21 cellular contexts compared by ENCODE assay signal in the genomic region with DNA sequence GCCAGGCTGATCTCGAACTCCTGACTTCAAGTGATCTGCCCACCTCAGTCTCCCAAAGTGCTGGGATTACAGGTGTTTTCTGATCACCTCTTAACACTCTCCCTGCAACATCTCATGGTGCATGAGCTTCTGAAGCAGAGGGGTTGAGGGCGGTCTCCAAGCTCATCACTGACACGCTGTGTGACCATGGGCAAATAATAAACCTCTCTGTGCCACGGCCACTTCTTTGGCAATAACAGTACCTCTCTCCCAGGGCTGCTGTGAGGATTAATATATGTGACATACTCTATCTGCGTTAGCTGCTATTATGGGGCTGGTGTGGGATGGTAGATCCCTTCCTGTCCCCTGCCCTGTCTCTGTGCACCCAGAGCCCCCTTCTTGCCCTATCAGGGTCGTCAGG.
DNase-seq lines count a peak whose midpoint lies in the region; ATAC-seq, FAIRE-seq and TF ChIP-seq lines count a peak whose summit lies in the region.
"Had no signal": no experiment of that assay in that cellular context is flagged by ENCODE, and none has a peak within 500 bp of the region (broad histone marks: within the 10 kb centered on the region; RNA-seq: fewer than 3 reads in every experiment).

No MANE protein-coding gene starts in this region.

- no peak overlapping the region for H3K14ac ChIP-seq in neuronal stem cell (ENCODE audit: low read length)

- H4K8ac ChIP-seq in neuronal stem cell (ENCODE audit: low read depth, low read length): no peak overlapping the region

- H3K4me1 ChIP-seq in A549: no peaks in the 10 kb centered on the region
- no peaks in the 10 kb centered on the region for H3K4me1 ChIP-seq in astrocyte (ENCODE audit: insufficient read depth, low read length)
- H3K4me1 ChIP-seq in neuronal stem cell (ENCODE audit: control insufficient read depth in 2 of 2, insufficient read depth in 1 of 2, low read depth in 1 of 2, low read length in 2 of 2): no peaks in the 10 kb centered on the region
- H3K4me1 ChIP-seq: BLaER1 treated with 17β-estradiol and CSF1 and Interleukin-3, amounts not matched to agents 10 nM and 100 nM; Caco-2 had no signal

- H3K4me2 ChIP-seq in A549: no peak overlapping the region
- H3K4me2 ChIP-seq in astrocyte (ENCODE audit: low read length): no peak overlapping the region
- no peak overlapping the region for H3K4me2 ChIP-seq in neuronal stem cell (ENCODE audit: insufficient read depth, low read length, poor library complexity, severe bottlenecking)
- H3K4me2 ChIP-seq: BLaER1 treated with 17β-estradiol and CSF1 and Interleukin-3, amounts not matched to agents 10 nM and 100 nM had no signal

- no peak for TF ChIP-seq POLR2A in A549 (IDR thresholded peaks at IDR 0.05; ENCODE audit: low read length)

- ATAC-seq in A549 (no peak), WTC11 (no peak)
- ATAC-seq: CD8-positive, alpha-beta T cell had no signal

- CTCF ChIA-PET in A549 (lab: Yijun Ruan, JAX) (no interaction called here), WTC11 (lab: Charles Lee) (no interaction called here)

- H4K91ac ChIP-seq in neuronal stem cell (ENCODE audit: low read depth, low read length, poor library complexity): no peak overlapping the region

- H3K4me1 Mint-ChIP-seq in astrocyte (ENCODE audit: low read depth, unreplicated experiment): peaks cover 2% of the 10 kb centered on the region
- peaks cover 3% of the 10 kb centered on the region; the same call in 1 of the 2 replicates for H3K4me1 Mint-ChIP-seq in WTC11
- H3K4me1 Mint-ChIP-seq: B cell had no signal

- peak overlapping the region; percentile 26 for H3K27ac Mint-ChIP-seq in astrocyte (ENCODE audit: unreplicated experiment)
- no peak overlapping the region for H3K27ac Mint-ChIP-seq in WTC11
- H3K27ac Mint-ChIP-seq: B cell; CD4-positive, alpha-beta T cell; CD8-positive, alpha-beta T cell had no signal

- TF ChIP-seq CTCF in A549 (IDR thresholded peaks at IDR 0.05): no peak
- TF ChIP-seq CTCF in astrocyte (IDR thresholded peaks at IDR 0.05; ENCODE audit: insufficient read depth, low read depth, low read length): no peak
- no peak for TF ChIP-seq CTCF in WTC11 (IDR thresholded peaks at IDR 0.05)

- no peak overlapping the region for H2AFZ ChIP-seq in astrocyte (ENCODE audit: low read depth, low read length)
- no peak overlapping the region for H2AFZ ChIP-seq in neuronal stem cell (ENCODE audit: low read length)

- TF ChIP-seq RAD21 in A549 (conservative IDR thresholded peaks at IDR 0.05 in 1 of 2, IDR thresholded peaks at IDR 0.05 in 1 of 2): no peak

- H2BK15ac ChIP-seq in neuronal stem cell (ENCODE audit: low read length): no peak overlapping the region

- H3K18ac ChIP-seq in neuronal stem cell (ENCODE audit: low read length): no peak overlapping the region

- H3K36me3 Mint-ChIP-seq in astrocyte (ENCODE audit: low read depth, unreplicated experiment) (no peaks in the 10 kb centered on the region), WTC11 (peaks cover 21% of the 10 kb centered on the region)
- H3K36me3 Mint-ChIP-seq: CD8-positive, alpha-beta T cell had no signal

- no peak for FAIRE-seq in A549 (lab: Jason Lieb, UNC)
- FAIRE-seq in astrocyte (lab: Jason Lieb, UNC): no peak
- FAIRE-seq: A204.1, D721Med, G401.6, GM12891, GM19239 had no signal

- peak overlapping the region; percentile 64 for H2AK5ac ChIP-seq in neuronal stem cell (ENCODE audit: low read depth, low read length)

- no peak overlapping the region for H2BK5ac ChIP-seq in neuronal stem cell (ENCODE audit: low read length)

- H3K27ac ChIP-seq in A549: no peak overlapping the region
- H3K27ac ChIP-seq in astrocyte (ENCODE audit: low read depth, low read length): no peak overlapping the region
- no peak overlapping the region for H3K27ac ChIP-seq in neuronal stem cell (replicated peaks; ENCODE audit: low read length)
- H3K27ac ChIP-seq: BLaER1 treated with 17β-estradiol and CSF1 and Interleukin-3, amounts not matched to agents 10 nM and 100 nM; C4-2B had no signal

- no peaks in the 10 kb centered on the region for H3K36me3 ChIP-seq in astrocyte (ENCODE audit: insufficient read depth, low read length)
- H3K36me3 ChIP-seq in neuronal stem cell (replicated peaks in 1 of 2; ENCODE audit: control insufficient read depth in 2 of 2, insufficient read depth in 2 of 2, low read length in 2 of 2): no peaks in the 10 kb centered on the region
- H3K36me3 ChIP-seq: BLaER1 treated with 17β-estradiol and CSF1 and Interleukin-3, amounts not matched to agents 10 nM and 100 nM had no signal

- no peak overlapping the region for H3K4ac ChIP-seq in neuronal stem cell (ENCODE audit: low read length)

- H3K27me3 ChIP-seq in astrocyte (ENCODE audit: insufficient read depth, low read length) (no peaks in the 10 kb centered on the region), neuronal stem cell (ENCODE audit: control insufficient read depth in 3 of 3, insufficient read depth in 3 of 3, low read depth in 1 of 3, low read length in 3 of 3) (peaks cover 0 to 12% (median 0%) of the 10 kb centered on the region in 3 experiments)
- H3K27me3 ChIP-seq: BLaER1 treated with 17β-estradiol and CSF1 and Interleukin-3, amounts not matched to agents 10 nM and 100 nM had no signal

- no peak overlapping the region for H2BK120ac ChIP-seq in neuronal stem cell (ENCODE audit: low read depth, low read length)

- H3K27me3 Mint-ChIP-seq in astrocyte (ENCODE audit: low read depth, unreplicated experiment) (peaks cover 40% of the 10 kb centered on the region), WTC11 (ENCODE audit: low read depth) (peaks cover 19% of the 10 kb centered on the region)

- H3K79me1 ChIP-seq in neuronal stem cell (ENCODE audit: low read depth, low read length): no peaks in the 10 kb centered on the region

- TF ChIP-seq EP300 in A549 (IDR thresholded peaks at IDR 0.05): no peak

- H3K23ac ChIP-seq in neuronal stem cell (ENCODE audit: low read depth, low read length, poor library complexity): peak overlapping the region; percentile 17

- DNase-seq in A549 (ENCODE audit: low read depth in 1 of 2, low spot score in 1 of 2) (no peak), astrocyte (ENCODE audit: low read depth) (no peak), neuronal stem cell (ENCODE audit: low spot score) (no peak), WTC11 (ENCODE audit: low spot score) (no peak), HCEC 1CT (no peak)
- DNase-seq: 8988T; AML-193; Caco-2; Calu3; CD4-positive, alpha-beta T cell; CD8-positive, alpha-beta T cell; DMS79 treated with DMSO at 0.1 percent for 48 hours; GF-D8 had no signal

- H3K9me3 ChIP-seq in A549 (peaks cover 26% of the 10 kb centered on the region), astrocyte (ENCODE audit: insufficient read depth, low read depth, low read length) (no peaks in the 10 kb centered on the region), neuronal stem cell (replicated peaks in 1 of 2; ENCODE audit: control insufficient read depth in 2 of 2, insufficient read depth in 1 of 2, low read depth in 1 of 2, low read length in 2 of 2) (no peaks in the 10 kb centered on the region)
- H3K9me3 ChIP-seq: Caco-2 had no signal

- POLR2A ChIA-PET in A549 (lab: Yijun Ruan, JAX) (no interaction called here), WTC11 (lab: Charles Lee) (no interaction called here)

- H4K20me1 ChIP-seq in astrocyte (ENCODE audit: insufficient read depth, low read length): no peaks in the 10 kb centered on the region
- H4K20me1 ChIP-seq: BLaER1 treated with 17β-estradiol and CSF1 and Interleukin-3, amounts not matched to agents 10 nM and 100 nM had no signal

- H3K4me3 ChIP-seq in A549 (no peak overlapping the region), astrocyte (ENCODE audit: insufficient read depth, low read depth, low read length) (no peak overlapping the region), neuronal stem cell (ENCODE audit: low read length in 2 of 2) (no peak overlapping the region)
- H3K4me3 ChIP-seq: BLaER1 treated with 17β-estradiol and CSF1 and Interleukin-3, amounts not matched to agents 10 nM and 100 nM had no signal

- WGBS in A549 (ENCODE audit: missing lambda C conversion rate): 21% methylated on average over 6 of the region's 6 CpGs
- WGBS in neuronal stem cell (ENCODE audit: extremely low coverage in 2 of 2, insufficient read length in 2 of 2, insufficient replicate concordance in 1 of 2), 2 donors: no CpG with 5 or more reads among the region's 6 CpGs

- H3K9ac ChIP-seq in astrocyte (ENCODE audit: low read length): no peak overlapping the region
- H3K9ac ChIP-seq in neuronal stem cell (ENCODE audit: low read depth, low read length, poor library complexity): no peak overlapping the region
- H3K9ac ChIP-seq: BLaER1 treated with 17β-estradiol and CSF1 and Interleukin-3, amounts not matched to agents 10 nM and 100 nM had no signal

- no peaks in the 10 kb centered on the region for H3K79me2 ChIP-seq in astrocyte (ENCODE audit: insufficient read depth, low read length)

- no peak overlapping the region for H2BK12ac ChIP-seq in neuronal stem cell (ENCODE audit: low read length)

- H3K4me3 Mint-ChIP-seq in astrocyte (ENCODE audit: unreplicated experiment) (no peak overlapping the region), WTC11 (no peak overlapping the region)
- H3K4me3 Mint-ChIP-seq: B cell; CD4-positive, alpha-beta T cell; CD8-positive, alpha-beta T cell had no signal

- H3K9me3 Mint-ChIP-seq in astrocyte (ENCODE audit: unreplicated experiment) (peaks cover 13% of the 10 kb centered on the region), WTC11 (peaks cover 38% of the 10 kb centered on the region)

TF ChIP-seq in A549, 52 proteins besides CTCF, POLR2A, EP300 and RAD21:
- TF ChIP-seq ZFP36 (IDR thresholded peaks at IDR 0.05; ENCODE audit: borderline replicate concordance, partially characterized antibody) (peak; percentile 8), HOXB13 (CRISPR knock-in tag; IDR thresholded peaks at IDR 0.05; ENCODE audit: low read depth) (no peak), CBX2 (IDR thresholded peaks at IDR 0.05; ENCODE audit: borderline replicate concordance, low read depth) (no peak), MAZ (IDR thresholded peaks at IDR 0.05; ENCODE audit: borderline replicate concordance, low read depth, low read length) (no peak), KDM1A (IDR thresholded peaks at IDR 0.05; ENCODE audit: low read depth) (no peak), FOSB (CRISPR knock-in tag; IDR thresholded peaks at IDR 0.05) (no peak)

TF ChIP-seq in WTC11, 78 proteins besides CTCF, POLR2A, EP300 and RAD21 (continues in another document):
- TF ChIP-seq, protein P1, sequence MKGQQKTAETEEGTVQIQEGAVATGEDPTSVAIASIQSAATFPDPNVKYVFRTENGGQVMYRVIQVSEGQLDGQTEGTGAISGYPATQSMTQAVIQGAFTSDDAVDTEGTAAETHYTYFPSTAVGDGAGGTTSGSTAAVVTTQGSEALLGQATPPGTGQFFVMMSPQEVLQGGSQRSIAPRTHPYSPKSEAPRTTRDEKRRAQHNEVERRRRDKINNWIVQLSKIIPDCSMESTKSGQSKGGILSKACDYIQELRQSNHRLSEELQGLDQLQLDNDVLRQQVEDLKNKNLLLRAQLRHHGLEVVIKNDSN (CRISPR knock-in tag; IDR thresholded peaks at IDR 0.05): no peak
